In the genomic region with DNA sequence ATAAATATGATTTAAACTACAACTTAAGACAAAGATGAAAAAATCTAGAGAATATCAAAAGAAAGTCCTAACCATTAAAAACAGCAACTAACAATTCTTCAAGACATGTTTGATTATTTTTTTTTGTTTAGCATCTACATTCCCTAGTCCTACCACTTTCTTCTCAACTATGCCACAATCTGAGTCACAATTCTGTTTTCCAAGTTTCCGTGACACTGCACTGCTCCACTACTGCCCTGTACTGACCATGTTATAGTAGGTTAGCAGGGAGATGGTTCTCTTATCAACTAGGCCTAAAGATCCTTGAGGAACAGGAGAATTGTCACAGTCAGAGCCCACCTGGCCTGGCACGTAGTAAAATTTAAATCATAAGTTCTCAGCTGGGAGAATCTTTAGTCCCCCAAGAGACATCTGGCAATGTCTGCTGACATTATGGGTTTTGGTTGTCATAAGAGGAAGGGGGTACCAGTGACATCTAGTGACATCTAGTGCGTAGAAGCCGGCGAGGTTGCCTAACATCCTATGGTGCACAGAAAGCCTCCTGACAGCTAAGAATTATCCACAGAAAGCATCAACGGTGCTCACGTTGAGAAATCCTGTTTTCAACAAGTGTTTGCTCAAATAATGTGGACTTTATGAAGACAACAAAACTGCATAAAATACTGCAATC, we compare ENCODE assay signal across 11 cellular contexts.
"Had no signal": no experiment of that assay in that cellular context is flagged by ENCODE, and none has a peak within 500 bp of the region (broad histone marks: within the 10 kb centered on the region; RNA-seq: fewer than 3 reads in every experiment).

No MANE protein-coding gene starts in this region.

- H3K27me3 Mint-ChIP-seq: brain, T-helper 17 cell had no signal

- H3K4me3 Mint-ChIP-seq: brain, nephron, T-helper 17 cell had no signal

- H3K4me3 ChIP-seq: sigmoid colon, suprapubic skin had no signal

- H3K36me3 ChIP-seq: sigmoid colon, suprapubic skin had no signal

- H3K4me1 ChIP-seq: sigmoid colon, suprapubic skin had no signal

- H3K27ac ChIP-seq: sigmoid colon, suprapubic skin had no signal

- DNase-seq: activated CD4-positive, alpha-beta T cell treated with anti-CD3 and anti-CD28 coated beads, Interleukin-2, amount 50 U/mL, for 1 hour; activated naive CD4-positive, alpha-beta T cell treated with anti-CD3 and anti-CD28 coated beads, Interleukin-2, amount 50 U/mL, for 16 hours; cerebellar nuclear complex; sigmoid colon; stimulated activated CD4-positive, alpha-beta T cell treated with anti-CD3 and anti-CD28 coated beads, Interleukin-12 subunit alpha, Interleukin-12 subunit beta, amount 100 ng/mL, for 4 hours; stimulated activated naive CD4-positive, alpha-beta T cell treated with Interleukin-2 at 50 U/mL for 16 hours; T-helper 17 cell had no signal

- H3K27ac Mint-ChIP-seq: activated T-helper 2 cell treated with anti-CD3 and anti-CD28 coated beads, Interferon-gamma antibody, Interleukin-2, Interleukin-4, amounts not matched to agents 10 μg/mL and 5 μg/mL and 100 μg/mL, durations not matched to agents 14 hours and 24 hours and 36 hours; brain; nephron; T-helper 17 cell had no signal

- H3K27me3 ChIP-seq: sigmoid colon, suprapubic skin had no signal

- ATAC-seq: T-helper 17 cell had no signal

- H3K4me1 Mint-ChIP-seq: brain, nephron, T-helper 17 cell had no signal
